In the genomic region with DNA sequence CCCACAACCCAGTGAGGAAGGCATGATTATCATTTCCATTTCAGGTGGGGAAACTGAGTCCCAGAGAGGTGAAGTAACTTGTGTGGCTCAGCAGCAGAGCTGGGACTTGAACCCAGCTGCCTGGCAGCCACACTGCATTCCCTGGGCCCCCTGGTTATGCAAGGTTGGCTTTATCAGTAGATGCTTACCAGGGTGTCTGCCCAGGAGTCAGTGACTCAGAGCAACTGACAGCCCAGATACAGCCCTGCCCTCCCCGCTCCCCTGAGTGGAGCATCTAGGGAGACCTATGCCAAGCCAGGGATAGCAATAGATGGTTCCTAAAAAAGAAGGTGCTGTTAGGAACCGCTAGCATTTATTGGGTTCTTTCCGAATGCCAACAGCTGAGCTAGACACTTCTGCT, we compare ENCODE assay signal across 34 cellular contexts. TPM values are rescaled to one million over a fixed set of nuclear protein-coding genes. Genes with fewer than 3 reads are reported as not detected.
"Had no signal": no experiment of that assay in that cellular context is flagged by ENCODE, and none has a peak within 500 bp of the region (broad histone marks: within the 10 kb centered on the region; RNA-seq: fewer than 3 reads in every experiment).

No MANE protein-coding gene starts in this region.

- ATAC-seq: activated CD4-positive, alpha-beta T cell treated with anti-CD3 and anti-CD28 coated beads for 36 hours; Panc1; Right ventricle myocardium inferior; T-cell had no signal

- DNase-seq: activated CD4-positive, alpha-beta memory T cell treated with anti-CD3 and anti-CD28 coated beads, Interleukin-2, amount 10 ng/mL, durations not matched to agents 7 days and 5 days; activated CD4-positive, alpha-beta T cell treated with anti-CD3 and anti-CD28 coated beads for 36 hours; activated CD4-positive, alpha-beta T cell treated with anti-CD3 and anti-CD28 coated beads, Interleukin-2, amount 50 U/mL, for 1 hour; activated gamma-delta T cell treated with Interleukin-2 at 50 U/mL for 16 hours; activated naive CD4-positive, alpha-beta T cell treated with anti-CD3 and anti-CD28 coated beads, Interleukin-2, amount 10 ng/mL, durations not matched to agents 7 days and 5 days; activated naive CD8-positive, alpha-beta T cell treated with anti-CD3 and anti-CD28 coated beads, Interleukin-2, amount 10 ng/mL, durations not matched to agents 7 days and 5 days; activated T-cell treated with anti-CD3 and anti-CD28 coated beads for 4 hours; activated T-cell treated with anti-CD3 and anti-CD28 coated beads, Interleukin-2, amount 50 U/mL, for 48 hours; aorta; caudate nucleus; KBM-7; NCI-H1092 treated with DMSO at 0.1 percent for 48 hours; NCI-H1417 treated with DMSO at 0.1 percent for 48 hours; NCI-H1694; NCI-H2029; NCI-H2107; NCI-H2171 treated with DMSO at 0.1 percent for 48 hours; NCI-H345; NCI-H510A; NCI-H526 treated with DMSO at 0.1 percent for 48 hours; NK-92 treated with Interleukin-12 subunit alpha and Interleukin-12 subunit beta, amount 100 ng/mL, for 24 hours; OCI-M1; RPMI8226; T-cell; WERI-Rb-1 had no signal

- H3K9me3 ChIP-seq: adrenal gland had no signal

- H3K27ac ChIP-seq: adrenal gland, breast epithelium, SK-N-MC, WERI-Rb-1 had no signal

- H3K36me3 ChIP-seq: adrenal gland, breast epithelium, WERI-Rb-1 had no signal

- H3K27me3 ChIP-seq: adrenal gland had no signal

- H3K4me1 ChIP-seq: breast epithelium had no signal

- H3K4me3 ChIP-seq: adrenal gland, breast epithelium, SK-N-MC had no signal

RNA-seq across cellular contexts. Expression of a gene that starts 5.9 kb away (rescaled TPM):
- total RNA-seq: LHCN-M2; MCF 10A; Right ventricle myocardium inferior; T-helper 2 cell treated with Interferon-gamma antibody and Interleukin-4, amounts not matched to agents 100 ng/mL and 5 ng/mL, for 36 hours had no signal

RNA-seq across cellular contexts. Expression of a gene that starts 51.4 kb away (rescaled TPM):
- total RNA-seq: breast epithelium, cerebellum, LHCN-M2 had no signal

RNA-seq across cellular contexts. Expression of a gene that starts 55.1 kb away (rescaled TPM):
- total RNA-seq: LHCN-M2, MCF 10A had no signal
